In the genomic region with DNA sequence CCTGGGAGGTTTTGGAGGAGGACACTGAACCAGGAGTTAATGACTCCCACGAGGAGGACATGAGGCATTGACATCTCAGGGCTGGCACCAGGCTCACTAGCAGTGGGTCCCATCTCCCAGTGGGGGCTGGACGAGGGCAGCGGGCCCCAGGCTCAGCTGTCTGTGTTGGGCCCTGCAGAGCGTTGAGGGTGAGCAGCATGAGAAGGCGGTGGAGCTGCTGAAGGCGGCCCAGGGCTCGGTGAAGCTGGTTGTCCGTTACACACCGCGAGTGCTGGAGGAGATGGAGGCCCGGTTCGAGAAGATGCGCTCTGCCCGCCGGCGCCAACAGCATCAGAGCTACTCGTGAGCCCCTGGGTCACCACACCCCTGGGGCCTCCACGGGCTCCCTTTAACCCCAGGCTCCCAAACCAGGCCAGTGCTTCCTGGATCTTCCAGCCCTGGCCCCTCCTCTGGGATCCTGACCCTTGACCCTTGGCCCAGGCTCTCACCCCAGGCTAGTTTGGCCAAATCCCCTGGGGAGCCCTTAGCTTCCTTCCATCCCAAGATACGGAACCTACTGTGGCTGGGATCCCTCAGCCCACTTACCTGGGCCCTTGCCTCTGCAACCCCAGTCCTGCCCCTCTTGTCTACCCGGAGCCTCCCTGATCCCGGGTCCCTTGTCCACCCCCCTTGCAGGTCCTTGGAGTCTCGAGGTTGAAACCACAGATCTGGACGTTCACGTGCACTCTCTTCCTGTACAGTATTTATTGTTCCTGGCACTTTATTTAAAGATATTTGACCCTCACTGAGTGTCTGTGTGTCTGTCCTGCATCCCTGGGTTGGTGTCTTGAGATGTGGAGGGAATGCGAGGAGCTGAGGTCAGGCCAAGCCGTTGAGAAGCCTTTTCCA, we compare ENCODE assay signal across 6 cellular contexts. TPM values are rescaled to one million over a fixed set of nuclear protein-coding genes. Genes with fewer than 3 reads are reported as not detected.
A peak's percentile ranks its signal among the peaks of the same experiment; 100 is the strongest.
DNase-seq lines count a peak whose midpoint lies in the region; TF ChIP-seq lines count a peak whose summit lies in the region.

No MANE protein-coding gene starts in this region.

- 52 to 64% (median 64%) methylated on average over 19 to 26 of the region's 26 CpGs for WGBS in ovary, 3 donors

- TF ChIP-seq POLR2A in ovary (IDR thresholded peaks at IDR 0.05) = no peak

- H3K36me3 ChIP-seq in HUES6 (ENCODE audit: control insufficient read depth, insufficient read depth, low read length) (no peaks in the 10 kb centered on the region), ovary (no peaks in the 10 kb centered on the region)

- peak overlapping the region; percentile 78 for H3K4me3 ChIP-seq in HUES6 (ENCODE audit: low read depth, low read length)
- H3K4me3 ChIP-seq in ovary = peak overlapping the region; percentile 54

- intact Hi-C loops in ovary (cut with DNase I) = no loop called here

- TF ChIP-seq CTCF in ovary (IDR thresholded peaks at IDR 0.05) = no peak

- peak overlapping the region; percentile 85 for H3K9ac ChIP-seq in HUES6 (ENCODE audit: low read length)

- TF ChIP-seq EP300 in ovary (IDR thresholded peaks at IDR 0.05) = no peak

- H3K27ac ChIP-seq in HUES6 (ENCODE audit: low read depth, low read length) (peak overlapping the region; percentile 93; the same call in 1 of the 2 replicates), cingulate gyrus (ENCODE audit: low read depth, low read length) (peak overlapping the region; percentile 98), ovary (peak overlapping the region; percentile 66 to 67)

- H3K4me1 ChIP-seq in HUES6 (ENCODE audit: control insufficient read depth, insufficient read depth, low read length) (peaks cover 24% of the 10 kb centered on the region; the same call in 1 of the 2 replicates), ovary (ENCODE audit: insufficient read depth) (peaks cover 20% of the 10 kb centered on the region)

- peaks cover 32% of the 10 kb centered on the region for H3K27me3 ChIP-seq in HUES6 (ENCODE audit: control insufficient read depth, insufficient read depth, low read length)
- no peaks in the 10 kb centered on the region for H3K27me3 ChIP-seq in ovary

- H3K9me3 ChIP-seq in HUES6 (ENCODE audit: control insufficient read depth, insufficient read depth, low read depth, low read length) = no peaks in the 10 kb centered on the region
- no peaks in the 10 kb centered on the region for H3K9me3 ChIP-seq in ovary

- peak in 3 of 5 donors; percentile 51 to 55 (median 51) for DNase-seq in ovary
- no peak for DNase-seq in HK-2 (ENCODE audit: unreplicated experiment)
- DNase-seq in middle frontal gyrus (ENCODE audit: extremely low spot score, low spot score) = no peak
- DNase-seq in foreskin melanocyte = no peak

RNA-seq across cellular contexts. Expression of a gene that starts 1.0 kb away (rescaled TPM):
- 1 to 10 TPM in 1 of 7 donors, under 1 TPM in 3, not detected in 3; 0.45 to 1.5 (median 0.46) TPM for total RNA-seq in ovary
- polyA plus RNA-seq in ovary = under 1 TPM in 1 of 2 donors, not detected in 1; 0.42 TPM

RNA-seq across cellular contexts. Expression of a gene that starts 1.4 kb away (rescaled TPM):
- 1 to 10 TPM in 6 of 7 donors, under 1 TPM in 1; 0.72 to 6.1 (median 3.2) TPM for total RNA-seq in ovary
- polyA plus RNA-seq in ovary = 1 to 10 TPM in 1 of 2 donors, under 1 TPM in 1; 0.55 to 5.8 TPM

RNA-seq across cellular contexts. Expression of a gene that starts 3.8 kb away (rescaled TPM):
- 1 to 10 TPM; 6.6 to 9.8 (median 8.5) TPM for total RNA-seq in ovary
- polyA plus RNA-seq in ovary = 1 to 10 TPM in 1 of 2 donors, under 1 TPM in 1; 0.82 to 8.9 TPM

RNA-seq across cellular contexts. Expression of a gene that starts 32.7 kb away (rescaled TPM):
- 100 to 1,000 TPM; 181 to 284 (median 252) TPM for total RNA-seq in ovary
- polyA plus RNA-seq in ovary = 100 to 1,000 TPM; 133 to 366 TPM

RNA-seq across cellular contexts. Expression of a gene that starts 37.3 kb away (rescaled TPM):
- total RNA-seq in ovary = 1 to 10 TPM in 5 of 7 donors, under 1 TPM in 2; 0.36 to 3.0 (median 2.1) TPM
- polyA plus RNA-seq in ovary = 10 to 100 TPM in 1 of 2 donors, 1 to 10 TPM in 1; 4.0 to 10.5 TPM

Comparison
In these comparisons a context has a peak if more than half of its experiments do, and no peak if none do; other contexts are left out.
1. DNase-seq: peak in ovary (3 of 5); none in HK-2 (single experiment), middle frontal gyrus (single experiment) and foreskin melanocyte (single experiment).
2. Peak in every context shown above with its lines, with median percentiles within 50 percentile points of each other: H3K27ac ChIP-seq.